11 cellular contexts compared by ENCODE assay signal in genomic region chr5:122091942-122092600, GRCh38. TPM values are rescaled to one million over a fixed set of nuclear protein-coding genes. Genes with fewer than 3 reads are reported as not detected.
DNase-seq lines count a peak whose midpoint lies in the region; ATAC-seq and TF ChIP-seq lines count a peak whose summit lies in the region.
"Had no signal": no experiment of that assay in that cellular context is flagged by ENCODE, and none has a peak within 500 bp of the region (broad histone marks: within the 10 kb centered on the region; RNA-seq: fewer than 3 reads in every experiment).

No MANE protein-coding gene starts in this region.

- no peak overlapping the region for H3K4me2 ChIP-seq in HCT116 (ENCODE audit: low read length)

- H3K9me3 Mint-ChIP-seq in activated CD8-positive, alpha-beta T cell treated with anti-CD3 and anti-CD28 coated beads for 36 hours = no peaks in the 10 kb centered on the region
- H3K9me3 Mint-ChIP-seq in activated T-cell treated with anti-CD3 and anti-CD28 coated beads, Interleukin-2, amount 50 U/mL, for 24 hours = no peaks in the 10 kb centered on the region

- DNase-seq in ACHN (peak; percentile 67), HCT116 (ENCODE audit: low read depth, low spot score) (peak; percentile 15), kidney tubule cell (ENCODE audit: low spot score) (peak; percentile 66)
- DNase-seq in activated CD8-positive, alpha-beta T cell treated with anti-CD3 and anti-CD28 coated beads for 36 hours = no peak
- DNase-seq in activated T-cell treated with anti-CD3 and anti-CD28 coated beads, Interleukin-2, amount 50 U/mL, for 24 hours = no peak
- DNase-seq: aorta, NCI-H510A, right lobe of liver had no signal

- no peaks in the 10 kb centered on the region for H3K4me1 Mint-ChIP-seq in activated CD8-positive, alpha-beta T cell treated with anti-CD3 and anti-CD28 coated beads for 36 hours (ENCODE audit: low read depth)
- H3K4me1 Mint-ChIP-seq in activated T-cell treated with anti-CD3 and anti-CD28 coated beads, Interleukin-2, amount 50 U/mL, for 24 hours (ENCODE audit: low read depth) = peaks cover 2% of the 10 kb centered on the region

- H3K9me3 ChIP-seq in HCT116 (ENCODE audit: control insufficient read depth in 1 of 2, insufficient read depth in 1 of 2, low read depth in 1 of 2, low read length in 2 of 2) = no peaks in the 10 kb centered on the region
- H3K9me3 ChIP-seq: right lobe of liver had no signal

- H3K79me2 ChIP-seq in HCT116 (ENCODE audit: insufficient read depth, low read length) = no peaks in the 10 kb centered on the region

- H3K27ac ChIP-seq in HCT116 (ENCODE audit: low read depth, low read length) (no peak overlapping the region), VCaP (no peak overlapping the region)
- H3K27ac ChIP-seq: right lobe of liver had no signal

- CTCF ChIA-PET in HCT116 (lab: Charles Lee) = interaction anchor here (0.7 to 1.6 kb wide), 8 partner anchors 7 to 122 kb away, joined by 3 to 15 read pairs (median 3); no protein-coding TSS in a partner anchor
- CTCF ChIA-PET in activated CD8-positive, alpha-beta T cell treated with anti-CD3 and anti-CD28 coated beads for 36 hours (lab: Charles Lee) = no interaction called here

- no TSS peak for BruUV-seq in HCT116 (replicated peaks; lab: Mats Ljungman, UMichigan)

- peak; percentile 55 for TF ChIP-seq RAD21 in HCT116 (IDR thresholded peaks at IDR 0.05; ENCODE audit: low read depth)

- no peaks in the 10 kb centered on the region for H3K27me3 ChIP-seq in HCT116 (ENCODE audit: insufficient read depth, low read length)
- H3K27me3 ChIP-seq: right lobe of liver had no signal

- no peak overlapping the region for H2AFZ ChIP-seq in HCT116 (ENCODE audit: low read depth, low read length, poor library complexity, severe bottlenecking)

- no peaks in the 10 kb centered on the region for H4K20me1 ChIP-seq in HCT116 (ENCODE audit: insufficient read depth)

- no peaks in the 10 kb centered on the region for H3K36me3 ChIP-seq in HCT116 (ENCODE audit: control insufficient read depth in 1 of 2, insufficient read depth in 2 of 2, low read length in 2 of 2)
- H3K36me3 ChIP-seq: right lobe of liver had no signal

- in situ Hi-C loops in ACHN (cut with HindIII; ENCODE audit: low pct_ligation_motif_present, low pct_unique_long_range_greater_than_20kb, low sequenced_read_pairs) = no loop called here

- H3K4me3 Mint-ChIP-seq in activated CD8-positive, alpha-beta T cell treated with anti-CD3 and anti-CD28 coated beads for 36 hours = no peak overlapping the region
- H3K4me3 Mint-ChIP-seq in activated T-cell treated with anti-CD3 and anti-CD28 coated beads, Interleukin-2, amount 50 U/mL, for 24 hours = no peak overlapping the region

- no peak overlapping the region for H3K9ac ChIP-seq in HCT116 (ENCODE audit: low read length)

- POLR2A ChIA-PET in HCT116 (lab: Charles Lee) = no interaction called here
- POLR2A ChIA-PET in activated CD8-positive, alpha-beta T cell treated with anti-CD3 and anti-CD28 coated beads for 36 hours (lab: Charles Lee) = no interaction called here

- no peak for TF ChIP-seq POLR2A in HCT116 (IDR thresholded peaks at IDR 0.05; ENCODE audit: borderline replicate concordance, extremely low read depth, insufficient read depth, insufficient read length)

- no peaks in the 10 kb centered on the region for H3K4me1 ChIP-seq in HCT116 (ENCODE audit: control insufficient read depth in 1 of 2, insufficient read depth in 2 of 2, low read length in 2 of 2)
- H3K4me1 ChIP-seq: right lobe of liver had no signal

- no peak overlapping the region for H3K27ac Mint-ChIP-seq in activated CD8-positive, alpha-beta T cell treated with anti-CD3 and anti-CD28 coated beads for 36 hours
- H3K27ac Mint-ChIP-seq in activated T-cell treated with anti-CD3 and anti-CD28 coated beads, Interleukin-2, amount 50 U/mL, for 24 hours = no peak overlapping the region

- H3K36me3 Mint-ChIP-seq in activated CD8-positive, alpha-beta T cell treated with anti-CD3 and anti-CD28 coated beads for 36 hours (ENCODE audit: low read depth) = no peaks in the 10 kb centered on the region
- no peaks in the 10 kb centered on the region for H3K36me3 Mint-ChIP-seq in activated T-cell treated with anti-CD3 and anti-CD28 coated beads, Interleukin-2, amount 50 U/mL, for 24 hours (ENCODE audit: low read depth)

- TF ChIP-seq CTCF in HCT116 (IDR thresholded peaks at IDR 0.05 in 2 of 3, conservative IDR thresholded peaks at IDR 0.05 in 1 of 3; ENCODE audit: borderline replicate concordance in 1 of 3, insufficient read depth in 1 of 3, low read depth in 2 of 3, low read length in 2 of 3) = peak in 2 of 3 experiments; percentile 57 to 68; a peak in 4 of 6 replicates
- peak; percentile 61 for TF ChIP-seq CTCF in VCaP (conservative IDR thresholded peaks at IDR 0.05)
- no peak for TF ChIP-seq CTCF in activated CD8-positive, alpha-beta T cell treated with anti-CD3 and anti-CD28 coated beads for 36 hours (IDR thresholded peaks at IDR 0.05)

- ATAC-seq in HCT116 (peak; percentile 66), GM18873 (IDR thresholded peaks at IDR 0.05; ENCODE audit: low FRiP score, unreplicated experiment) (no peak), GM19452 (IDR thresholded peaks at IDR 0.05; ENCODE audit: unreplicated experiment) (no peak)
- ATAC-seq in activated CD8-positive, alpha-beta T cell treated with anti-CD3 and anti-CD28 coated beads for 36 hours = no peak

- H3K9me2 ChIP-seq in HCT116 (ENCODE audit: insufficient read depth) = no peaks in the 10 kb centered on the region

- RAD21 ChIA-PET in HCT116 (lab: Charles Lee; ENCODE audit: low non-redundant PET in 1 of 2, low total read pairs in 2 of 2, uncharacterized antibody in 2 of 2, unreplicated experiment in 2 of 2) = no interaction called here

- intact Hi-C loops in HCT116 (cut with micrococcal nuclease) = loop anchor here (2.0 kb wide), 1 partner anchor 65 kb away; no protein-coding TSS in a partner anchor
- intact Hi-C loops in activated CD8-positive, alpha-beta T cell treated with anti-CD3 and anti-CD28 coated beads for 36 hours (cut with micrococcal nuclease) = no loop called here

- H3K27me3 Mint-ChIP-seq in activated CD8-positive, alpha-beta T cell treated with anti-CD3 and anti-CD28 coated beads for 36 hours = no peaks in the 10 kb centered on the region
- peaks cover 10% of the 10 kb centered on the region for H3K27me3 Mint-ChIP-seq in activated T-cell treated with anti-CD3 and anti-CD28 coated beads, Interleukin-2, amount 50 U/mL, for 24 hours

- H3K4me3 ChIP-seq in HCT116 (replicated peaks in 1 of 2; ENCODE audit: low read depth in 1 of 2, low read length in 2 of 2) = no peak overlapping the region
- H3K4me3 ChIP-seq: right lobe of liver had no signal

TF ChIP-seq in HCT116, 20 proteins besides CTCF, POLR2A, EP300 and RAD21:
- TF ChIP-seq CEBPB (IDR thresholded peaks at IDR 0.05; ENCODE audit: low read depth) (no peak), EGR1 (IDR thresholded peaks at IDR 0.05; ENCODE audit: low read depth) (no peak), MAX (IDR thresholded peaks at IDR 0.05) (no peak), CBX3 (IDR thresholded peaks at IDR 0.05; ENCODE audit: low read depth) (no peak), POLR2AphosphoS5 (IDR thresholded peaks at IDR 0.05; ENCODE audit: low read depth, low read length) (no peak), EZH2 (IDR thresholded peaks at IDR 0.05) (no peak), REST (IDR thresholded peaks at IDR 0.05; ENCODE audit: low read depth) (no peak), EZH2phosphoT487 (IDR thresholded peaks at IDR 0.05; ENCODE audit: borderline replicate concordance) (no peak)

RNA-seq across cellular contexts. Expression of gene LOX, which starts 14.0 kb away (rescaled TPM):
- total RNA-seq in HCT116 (2021; ENCODE audit: unreplicated experiment) = 0.12 TPM
- 0.05 and 0.12 TPM in 2 replicates for polyA plus RNA-seq in HCT116 (2012)
- not detected for total RNA-seq in activated CD8-positive, alpha-beta T cell treated with anti-CD3 and anti-CD28 coated beads for 36 hours

RNA-seq across cellular contexts. Expression of gene ZNF474, which starts 37.3 kb away (rescaled TPM):
- total RNA-seq in HCT116 (2021; ENCODE audit: unreplicated experiment) = 0.37 TPM
- polyA plus RNA-seq in HCT116 (2012) = 0.10 TPM in 2 replicates
- total RNA-seq in activated CD8-positive, alpha-beta T cell treated with anti-CD3 and anti-CD28 coated beads for 36 hours = not detected

Comparison
In these comparisons a context has a peak if more than half of its experiments do, and no peak if none do; other contexts are left out.
1. DNase-seq: peak in ACHN (single experiment), HCT116 (single experiment) and kidney tubule cell (single experiment); none in activated CD8-positive, alpha-beta T cell treated with anti-CD3 and anti-CD28 coated beads for 36 hours (single experiment) and activated T-cell treated with anti-CD3 and anti-CD28 coated beads, Interleukin-2, amount 50 U/mL, for 24 hours (single experiment).